In the genomic region with DNA sequence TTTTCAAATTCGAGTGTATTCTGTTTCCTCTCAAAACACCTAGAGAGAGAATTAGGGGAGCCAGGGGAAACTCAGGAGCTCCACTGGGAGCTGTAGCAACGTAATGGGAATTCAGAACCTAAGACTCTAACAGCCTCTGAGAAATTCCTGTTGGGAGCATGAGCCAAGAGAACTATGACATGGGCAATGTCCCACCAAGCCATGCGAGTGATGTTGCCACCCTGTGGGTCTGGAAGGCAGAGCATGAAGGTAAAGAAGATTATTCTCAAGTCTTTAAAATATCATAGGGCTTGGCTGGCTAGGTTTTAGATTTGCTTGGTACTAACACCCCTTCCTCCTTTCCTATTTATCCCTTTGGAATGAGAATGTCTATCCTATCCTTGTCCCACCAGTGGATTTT, we compare ENCODE assay signal across 22 cellular contexts.
A peak's percentile ranks its signal among the peaks of the same experiment; 100 is the strongest.
DNase-seq lines count a peak whose midpoint lies in the region; ATAC-seq, FAIRE-seq and TF ChIP-seq lines count a peak whose summit lies in the region.
"Had no signal": no experiment of that assay in that cellular context is flagged by ENCODE, and none has a peak within 500 bp of the region (broad histone marks: within the 10 kb centered on the region; RNA-seq: fewer than 3 reads in every experiment).

No MANE protein-coding gene starts in this region.

- H3K27me3 Mint-ChIP-seq in GM23338 (ENCODE audit: insufficient read depth, low read depth, poor library complexity), result peaks cover 1% of the 10 kb centered on the region
- H3K27me3 Mint-ChIP-seq: B cell; central memory CD8-positive, alpha-beta T cell; effector memory CD8-positive, alpha-beta T cell had no signal

- FAIRE-seq in K562 (lab: Jason Lieb, UNC) (no peak), HepG2 (lab: Jason Lieb, UNC) (no peak)
- FAIRE-seq: GM18507, pancreas had no signal

- peaks cover 10% of the 10 kb centered on the region; the same call in 1 of the 3 replicates for H3K9me3 Mint-ChIP-seq in GM23338

- peak; percentile 14 for TF ChIP-seq CTCF in C4-2B (conservative IDR thresholded peaks at IDR 0.05)
- TF ChIP-seq CTCF in GM23338 (conservative IDR thresholded peaks at IDR 0.05; ENCODE audit: low read depth in 2 of 2), result peak; percentile 20 to 47; a peak in 3 of 4 replicates
- TF ChIP-seq CTCF in K562 (IDR thresholded peaks at IDR 0.05 in 2 of 3, conservative IDR thresholded peaks at IDR 0.05 in 1 of 3; ENCODE audit: insufficient read depth in 2 of 3, low read depth in 1 of 3, low read length in 3 of 3), result peak in 1 of 3 experiments; percentile 36; a peak in 2 of 6 replicates
- 0 out of 2 replicates have a peak, but pooled peaks have one; percentile 10 for TF ChIP-seq CTCF in HepG2 (CRISPR knock-in tag; IDR thresholded peaks at IDR 0.05)

- TF ChIP-seq POLR2A in K562 (conservative IDR thresholded peaks at IDR 0.05) (no peak), HepG2 (IDR thresholded peaks at IDR 0.05; ENCODE audit: insufficient read depth in 1 of 2, low read depth in 2 of 2, low read length in 2 of 2) (no peak)

- H3K9ac ChIP-seq in K562 (ENCODE audit: insufficient read depth in 1 of 2, low read depth in 2 of 2, low read length in 2 of 2) (no peak overlapping the region), HepG2 (ENCODE audit: insufficient read depth, low read depth, low read length) (no peak overlapping the region)

- no peaks in the 10 kb centered on the region for H4K20me1 ChIP-seq in GM23338 (replicated peaks; ENCODE audit: insufficient read depth)
- no peaks in the 10 kb centered on the region for H4K20me1 ChIP-seq in K562 (replicated peaks; ENCODE audit: control insufficient read depth, insufficient read depth, low read length)
- H4K20me1 ChIP-seq in HepG2 (ENCODE audit: insufficient read depth, low read length), result no peaks in the 10 kb centered on the region

- intact Hi-C loops in K562 (cut with micrococcal nuclease), result no loop called here
- intact Hi-C loops in HepG2 (cut with micrococcal nuclease; ENCODE audit: unreplicated experiment), result loop anchor here (5.0 kb wide), 1 partner anchor 548 kb away; no protein-coding TSS in a partner anchor

- H3K79me2 ChIP-seq in GM23338 (replicated peaks; ENCODE audit: insufficient read depth) (no peaks in the 10 kb centered on the region), K562 (ENCODE audit: control insufficient read depth, insufficient read depth, low read length) (no peaks in the 10 kb centered on the region), HepG2 (ENCODE audit: insufficient read depth, low read length) (no peaks in the 10 kb centered on the region)

- H2AFZ ChIP-seq in GM23338 (no peak overlapping the region), K562 (ENCODE audit: low read depth, low read length) (no peak overlapping the region), HepG2 (ENCODE audit: low read length) (no peak overlapping the region)

- H3K4me1 ChIP-seq in GM23338 (ENCODE audit: insufficient read depth) (peaks cover 5% of the 10 kb centered on the region), K562 (replicated peaks in 1 of 2; ENCODE audit: control insufficient read depth in 2 of 2, insufficient read depth in 2 of 2, low read length in 2 of 2) (no peaks in the 10 kb centered on the region; a peak in 1 of 5 replicates), HepG2 (ENCODE audit: insufficient read depth, low read length) (no peaks in the 10 kb centered on the region)
- H3K4me1 ChIP-seq: adrenal gland, pancreas had no signal

- TF ChIP-seq EP300 in K562 (IDR thresholded peaks at IDR 0.05; ENCODE audit: low read length) (no peak), HepG2 (IDR thresholded peaks at IDR 0.05; ENCODE audit: low read depth in 2 of 2, low read length in 2 of 2) (no peak), HepG2 (CRISPR knock-in tag; IDR thresholded peaks at IDR 0.05; ENCODE audit: borderline replicate concordance) (no peak)

- POLR2A ChIA-PET in K562 (lab: Yijun Ruan, JAX), result no interaction called here
- POLR2A ChIA-PET in HepG2 (lab: Yijun Ruan, JAX), result no interaction called here

- DNase-seq in GM23338 (ENCODE audit: low spot score) (peak; percentile 38), K562 (ENCODE audit: extremely low read depth in 1 of 4, low spot score in 3 of 4) (peak in 1 of 4 experiments; percentile 8), HepG2 (ENCODE audit: low spot score) (no peak), SKM-1 (lab: John Stamatoyannopoulos, UW; ENCODE audit: unreplicated experiment) (no peak), SK-N-DZ (ENCODE audit: low spot score) (no peak)
- DNase-seq: activated effector memory CD4-positive, alpha-beta T cell treated with Interleukin-2 at 50 U/mL for 16 hours; adrenal gland; DMS153; effector memory CD8-positive, alpha-beta T cell; hypothalamus; left colon; NCI-H226; pancreas; SHP77; stimulated activated CD4-positive, alpha-beta T cell treated with anti-CD3 and anti-CD28 coated beads, Interleukin-12 subunit alpha, Interleukin-12 subunit beta, amount 100 ng/mL, for 4 hours had no signal

- ATAC-seq in GM23338 (peak; percentile 46; the same call in 2 of the 3 replicates), K562 (peak; percentile 45; the same call in 1 of the 3 replicates), HepG2 (peak; percentile 39; the same call in 2 of the 3 replicates), GM21576 (IDR thresholded peaks at IDR 0.05; ENCODE audit: unreplicated experiment) (no peak)
- ATAC-seq: effector memory CD8-positive, alpha-beta T cell; left colon; stimulated activated effector memory CD8-positive, alpha-beta T cell treated with anti-CD3 and anti-CD28 coated beads, Interleukin-12 subunit alpha, Interleukin-12 subunit beta, amount 100 ng/mL, for 72 hours had no signal

- BruUV-seq in K562 (replicated peaks; lab: Mats Ljungman, UMichigan) (no TSS peak), HepG2 (replicated peaks; lab: Mats Ljungman, UMichigan) (no TSS peak)

- no peaks in the 10 kb centered on the region for H3K9me3 ChIP-seq in K562 (replicated peaks; ENCODE audit: control insufficient read depth, insufficient read depth, low read depth, low read length)
- no peaks in the 10 kb centered on the region for H3K9me3 ChIP-seq in HepG2 (ENCODE audit: low read length)
- H3K9me3 ChIP-seq: adrenal gland, pancreas had no signal

- H3K9me1 ChIP-seq in K562 (ENCODE audit: control insufficient read depth, insufficient read depth, low read length), result no peaks in the 10 kb centered on the region

- H3K36me3 ChIP-seq in GM23338 (ENCODE audit: insufficient read depth), result no peaks in the 10 kb centered on the region
- H3K36me3 ChIP-seq in K562 (ENCODE audit: control insufficient read depth, insufficient read depth, low read length), result no peaks in the 10 kb centered on the region
- no peaks in the 10 kb centered on the region for H3K36me3 ChIP-seq in HepG2 (replicated peaks in 1 of 2; ENCODE audit: control insufficient read depth in 1 of 2, insufficient read depth in 2 of 2, low read length in 2 of 2)
- H3K36me3 ChIP-seq: adrenal gland, pancreas had no signal

- WGBS in K562 (ENCODE audit: insufficient coverage, low coverage, missing lambda C conversion rate), result 16% methylated on average over 3 of the region's 3 CpGs
- WGBS in HepG2 (ENCODE audit: low lambda C conversion rate), result 0% methylated on average over 3 of the region's 3 CpGs

- TF ChIP-seq RAD21 in K562 (CRISPR knock-in tag; conservative IDR thresholded peaks at IDR 0.05 in 1 of 2, IDR thresholded peaks at IDR 0.05 in 1 of 2), result peak; percentile 27 to 51; a peak in 2 of 4 replicates
- TF ChIP-seq RAD21 in HepG2 (CRISPR knock-in tag; IDR thresholded peaks at IDR 0.05), result no peak

- H3K27ac ChIP-seq in C4-2B, result no peak overlapping the region
- H3K27ac ChIP-seq in GM23338 (ENCODE audit: low read depth), result no peak overlapping the region
- no peak overlapping the region for H3K27ac ChIP-seq in K562 (ENCODE audit: extremely low read depth, low read depth, low read length)
- H3K27ac ChIP-seq in HepG2 (ENCODE audit: extremely low read length, insufficient read depth, low read length), result no peak overlapping the region
- H3K27ac ChIP-seq: adrenal gland, pancreas had no signal

- no peaks in the 10 kb centered on the region; the same call in 1 of the 2 replicates for H3K9me2 ChIP-seq in GM23338 (ENCODE audit: insufficient read depth)

- no peaks in the 10 kb centered on the region for H3F3A ChIP-seq in GM23338 (replicated peaks; ENCODE audit: low read depth)

- no peak overlapping the region for H3K4me3 Mint-ChIP-seq in GM23338
- H3K4me3 Mint-ChIP-seq: B cell; central memory CD8-positive, alpha-beta T cell; effector memory CD8-positive, alpha-beta T cell; stimulated activated effector memory CD8-positive, alpha-beta T cell treated with anti-CD3 and anti-CD28 coated beads, Interleukin-12 subunit alpha, Interleukin-12 subunit beta, amount 100 ng/mL, for 72 hours; T-helper 2 cell treated with Interferon-gamma antibody and Interleukin-4, amounts not matched to agents 5 μg/mL and 100 μg/mL, for 36 hours had no signal

- no peaks in the 10 kb centered on the region; the same call in 2 of the 3 replicates for H3K36me3 Mint-ChIP-seq in GM23338 (ENCODE audit: low read depth)
- H3K36me3 Mint-ChIP-seq: stimulated activated effector memory CD8-positive, alpha-beta T cell treated with anti-CD3 and anti-CD28 coated beads, Interleukin-12 subunit alpha, Interleukin-12 subunit beta, amount 100 ng/mL, for 72 hours had no signal

- H3K4me1 Mint-ChIP-seq in GM23338, result peaks cover 16% of the 10 kb centered on the region
- H3K4me1 Mint-ChIP-seq: B cell; central memory CD8-positive, alpha-beta T cell; stimulated activated effector memory CD8-positive, alpha-beta T cell treated with anti-CD3 and anti-CD28 coated beads, Interleukin-12 subunit alpha, Interleukin-12 subunit beta, amount 100 ng/mL, for 72 hours had no signal

- H3K4me3 ChIP-seq in GM23338, result no peak overlapping the region
- no peak overlapping the region for H3K4me3 ChIP-seq in K562
- H3K4me3 ChIP-seq in HepG2 (replicated peaks in 1 of 3; ENCODE audit: insufficient read depth in 1 of 3, low read depth in 2 of 3, low read length in 3 of 3), result no peak overlapping the region
- H3K4me3 ChIP-seq: adrenal gland, pancreas had no signal

- CTCF ChIA-PET in K562 (lab: Yijun Ruan, JAX; ENCODE audit: low intra/inter-chr PET ratio), result no interaction called here
- CTCF ChIA-PET in HepG2 (lab: Yijun Ruan, JAX; ENCODE audit: low intra/inter-chr PET ratio, low total read pairs), result no interaction called here

- H3K27me3 ChIP-seq in GM23338 (ENCODE audit: insufficient read depth) (no peaks in the 10 kb centered on the region), K562 (ENCODE audit: control insufficient read depth in 2 of 2, insufficient read depth in 2 of 2, low read length in 2 of 2) (no peaks in the 10 kb centered on the region), HepG2 (ENCODE audit: control insufficient read depth in 1 of 2, insufficient read depth in 2 of 2, low read length in 2 of 2) (no peaks in the 10 kb centered on the region)
- H3K27me3 ChIP-seq: adrenal gland, pancreas had no signal

- H3K4me2 ChIP-seq in GM23338 (no peak overlapping the region), K562 (ENCODE audit: insufficient read depth, low read length) (no peak overlapping the region), HepG2 (ENCODE audit: low read depth, low read length) (no peak overlapping the region)

- in situ Hi-C loops in K562 (cut with MboI), result no loop called here
- in situ Hi-C loops in HepG2 (cut with HindIII; ENCODE audit: extremely low pct_ligation_motif_present, low pct_unique_long_range_greater_than_20kb), result no loop called here

- no peak overlapping the region for H3K27ac Mint-ChIP-seq in GM23338
- H3K27ac Mint-ChIP-seq: B cell; effector memory CD8-positive, alpha-beta T cell; stimulated activated effector memory CD8-positive, alpha-beta T cell treated with anti-CD3 and anti-CD28 coated beads, Interleukin-12 subunit alpha, Interleukin-12 subunit beta, amount 100 ng/mL, for 72 hours; T-helper 2 cell treated with Interferon-gamma antibody and Interleukin-4, amounts not matched to agents 5 μg/mL and 100 μg/mL, for 36 hours had no signal
